In the genomic region with DNA sequence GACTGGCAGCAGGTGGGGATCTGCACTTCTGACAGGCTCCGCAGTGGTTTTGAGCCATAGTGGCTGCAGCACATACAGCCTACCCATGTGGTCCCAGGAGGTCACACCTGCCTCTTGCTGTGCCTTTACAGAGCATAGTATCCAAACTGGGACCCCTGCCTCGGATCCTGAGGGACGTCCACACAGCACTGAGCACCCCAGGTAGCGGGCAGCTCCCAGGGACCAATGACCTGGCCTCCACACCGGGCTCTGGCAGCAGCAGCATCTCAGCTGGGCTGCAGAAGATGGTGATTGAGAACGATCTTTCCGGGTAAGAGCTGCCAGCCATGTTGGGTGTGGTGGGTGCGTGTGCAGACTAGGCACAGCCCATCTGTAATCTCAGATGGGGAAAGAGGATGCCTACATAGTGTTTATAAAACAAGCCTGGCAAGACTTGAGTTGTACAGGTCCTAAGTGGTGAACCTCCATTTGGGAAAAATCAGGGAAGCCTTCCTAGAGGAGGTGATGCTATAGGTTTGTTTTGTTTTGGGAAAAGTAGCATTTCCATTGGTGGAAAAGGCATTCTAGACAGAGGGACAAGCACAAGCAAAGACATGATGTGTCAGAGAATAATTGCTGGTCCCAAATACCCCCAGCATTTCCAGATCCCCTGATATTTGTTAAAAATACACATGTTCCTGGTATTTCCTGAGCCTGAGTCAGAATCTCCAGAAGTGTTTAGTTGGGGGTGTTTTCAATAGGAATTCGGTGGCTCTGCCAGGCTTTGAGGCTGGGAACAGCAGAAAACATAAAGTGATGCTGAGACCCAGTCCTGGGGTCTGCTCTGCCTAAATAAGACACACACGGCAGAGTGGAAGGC, we compare ENCODE assay signal across 12 cellular contexts.
DNase-seq lines count a peak whose midpoint lies in the region; TF ChIP-seq lines count a peak whose summit lies in the region.
"Had no signal": no experiment of that assay in that cellular context is flagged by ENCODE, and none has a peak within 500 bp of the region (broad histone marks: within the 10 kb centered on the region; RNA-seq: fewer than 3 reads in every experiment).

No MANE protein-coding gene starts in this region.

- no peak overlapping the region for H3K4me3 Mint-ChIP-seq in progenitor cell of endocrine pancreas (ENCODE audit: low read depth)
- H3K4me3 Mint-ChIP-seq in activated naive CD8-positive, alpha-beta T cell treated with anti-CD3 and anti-CD28 coated beads for 36 hours = no peak overlapping the region
- H3K4me3 Mint-ChIP-seq: naive thymus-derived CD4-positive, alpha-beta T cell had no signal

- H3K36me3 Mint-ChIP-seq in progenitor cell of endocrine pancreas (ENCODE audit: insufficient read depth) = peaks cover 17% of the 10 kb centered on the region
- H3K36me3 Mint-ChIP-seq in activated naive CD8-positive, alpha-beta T cell treated with anti-CD3 and anti-CD28 coated beads for 36 hours = no peaks in the 10 kb centered on the region
- H3K36me3 Mint-ChIP-seq: naive thymus-derived CD4-positive, alpha-beta T cell had no signal

- H3K27me3 ChIP-seq in MG63 = no peaks in the 10 kb centered on the region

- H3K27me3 Mint-ChIP-seq in progenitor cell of endocrine pancreas = no peaks in the 10 kb centered on the region
- H3K27me3 Mint-ChIP-seq in activated naive CD8-positive, alpha-beta T cell treated with anti-CD3 and anti-CD28 coated beads for 36 hours = no peaks in the 10 kb centered on the region
- H3K27me3 Mint-ChIP-seq: naive thymus-derived CD4-positive, alpha-beta T cell had no signal

- DNase-seq in AG09319 (ENCODE audit: extremely low read depth, low read depth) (peak; percentile 4), MG63 (peak; percentile 18), fibroblast of the aortic adventitia (ENCODE audit: low read depth) (peak; percentile 70), progenitor cell of endocrine pancreas (ENCODE audit: low spot score, unreplicated experiment) (no peak), NCI-H524 (lab: John Stamatoyannopoulos, UW) (no peak), NCI-H1694 treated with DMSO at 0.1 percent for 48 hours (lab: John Stamatoyannopoulos, UW) (no peak), erythroblast (lab: John Stamatoyannopoulos, UW) (no peak)
- no peak for DNase-seq in activated naive CD8-positive, alpha-beta T cell treated with anti-CD3 and anti-CD28 coated beads for 36 hours
- DNase-seq: naive thymus-derived CD4-positive, alpha-beta T cell; NCI-H1092; NCI-H748 treated with DMSO at 0.1 percent for 48 hours; SIG-M5 had no signal

- no peak for TF ChIP-seq POLR2A in erythroblast (IDR thresholded peaks at IDR 0.05; ENCODE audit: low read length)

- no peaks in the 10 kb centered on the region for H3K9me3 Mint-ChIP-seq in progenitor cell of endocrine pancreas (ENCODE audit: low read depth)
- no peaks in the 10 kb centered on the region for H3K9me3 Mint-ChIP-seq in activated naive CD8-positive, alpha-beta T cell treated with anti-CD3 and anti-CD28 coated beads for 36 hours
- H3K9me3 Mint-ChIP-seq: naive thymus-derived CD4-positive, alpha-beta T cell had no signal

- peaks cover 2% of the 10 kb centered on the region; the same call in 1 of the 2 replicates for H3K36me3 ChIP-seq in MG63

- H3K9me3 ChIP-seq in MG63 = no peaks in the 10 kb centered on the region

- H3K27ac Mint-ChIP-seq in progenitor cell of endocrine pancreas = peak overlapping the region; percentile 71
- no peak overlapping the region for H3K27ac Mint-ChIP-seq in activated naive CD8-positive, alpha-beta T cell treated with anti-CD3 and anti-CD28 coated beads for 36 hours
- H3K27ac Mint-ChIP-seq: naive thymus-derived CD4-positive, alpha-beta T cell had no signal

- no peaks in the 10 kb centered on the region for H3K4me1 Mint-ChIP-seq in progenitor cell of endocrine pancreas (ENCODE audit: low read depth)
- no peaks in the 10 kb centered on the region for H3K4me1 Mint-ChIP-seq in activated naive CD8-positive, alpha-beta T cell treated with anti-CD3 and anti-CD28 coated beads for 36 hours
- H3K4me1 Mint-ChIP-seq: naive thymus-derived CD4-positive, alpha-beta T cell had no signal

- TF ChIP-seq CTCF in AG09319 (IDR thresholded peaks at IDR 0.05; ENCODE audit: low read depth, low read length) (no peak), fibroblast of the aortic adventitia (IDR thresholded peaks at IDR 0.05; ENCODE audit: insufficient read depth, low read length) (no peak), progenitor cell of endocrine pancreas (IDR thresholded peaks at IDR 0.05; ENCODE audit: unreplicated experiment) (no peak)

- H3K4me3 ChIP-seq in MG63 = no peak overlapping the region
- no peak overlapping the region for H3K4me3 ChIP-seq in fibroblast of the aortic adventitia (ENCODE audit: low read depth, low read length)

Comparison
In these comparisons a context has a peak if more than half of its experiments do, and no peak if none do; other contexts are left out.
1. DNase-seq: peak in AG09319 (single experiment), MG63 (single experiment) and fibroblast of the aortic adventitia (single experiment); none in progenitor cell of endocrine pancreas (single experiment), NCI-H524 (0 of 2), activated naive CD8-positive, alpha-beta T cell treated with anti-CD3 and anti-CD28 coated beads for 36 hours (single experiment), NCI-H1694 treated with DMSO at 0.1 percent for 48 hours (single experiment) and erythroblast (0 of 2).